ENCODE assay signal across 26 cellular contexts in genomic region chr2:235461763-235462414, GRCh38.
"Had no signal": no experiment of that assay in that cellular context is flagged by ENCODE, and none has a peak within 500 bp of the region (broad histone marks: within the 10 kb centered on the region; RNA-seq: fewer than 3 reads in every experiment).

No MANE protein-coding gene starts in this region.

- H3K27ac ChIP-seq: esophagus squamous epithelium, heart right ventricle, left lung, neutrophil, parathyroid adenoma, right lobe of liver, thoracic aorta, tibial nerve, upper lobe of left lung, uterus had no signal

- H3K27me3 ChIP-seq: left lung, neutrophil, right lobe of liver, tibial nerve, upper lobe of left lung, uterus had no signal

- FAIRE-seq: endometrium, islet of Langerhans, small intestine had no signal

- H3K36me3 ChIP-seq: esophagus squamous epithelium, heart right ventricle, left lung, neutrophil, right lobe of liver, thoracic aorta, tibial nerve, upper lobe of left lung, uterus had no signal

- H3K79me2 ChIP-seq: parathyroid adenoma had no signal

- H3K4me1 ChIP-seq: esophagus squamous epithelium, left lung, right lobe of liver, uterus had no signal

- H3K4me3 ChIP-seq: esophagus squamous epithelium, heart right ventricle, left lung, mucosa of descending colon, right lobe of liver, thoracic aorta, tibial nerve, upper lobe of left lung, uterus had no signal

- DNase-seq: effector memory CD8-positive, alpha-beta T cell; erythroblast; esophagus squamous epithelium; foreskin melanocyte; glutamatergic neuron; heart right ventricle; hippocampal formation; left cardiac atrium; left lung; mesenchymal stem cell; mucosa of descending colon; naive B cell; right lobe of liver; small intestine; stimulated activated CD4-positive, alpha-beta T cell treated with anti-CD3 and anti-CD28 coated beads, Interleukin-15, amount 100 ng/mL, for 24 hours; stimulated activated CD4-positive, alpha-beta T cell treated with anti-CD3 and anti-CD28 coated beads, Interleukin-2, amount 100 ng/mL, for 48 hours; stimulated activated naive B cell treated with anti-CD40 and anti-IgM and Interleukin-4, amounts not matched to agents 10 μg/mL and 1 μg/mL and 100 μg/mL, for 72 hours; upper lobe of left lung; uterus had no signal

- H3K9ac ChIP-seq: parathyroid adenoma had no signal

- ATAC-seq: effector memory CD8-positive, alpha-beta T cell; heart right ventricle; left cardiac atrium; left lung; mucosa of descending colon; natural killer cell treated with Interleukin-12 subunit alpha and Interleukin-12 subunit beta and Interleukin-15 and Interleukin-18, amount 100 ng/mL, for 72 hours; right lobe of liver; stimulated activated naive B cell treated with anti-CD40 and anti-IgM and Interleukin-4, amounts not matched to agents 10 μg/mL and 1 μg/mL and 100 μg/mL, for 72 hours had no signal

- H3K9me3 ChIP-seq: esophagus squamous epithelium, heart right ventricle, left lung, mucosa of descending colon, neutrophil, right lobe of liver, thoracic aorta, tibial nerve, upper lobe of left lung, uterus had no signal

- H2AFZ ChIP-seq: parathyroid adenoma had no signal
